ENCODE assay signal across 8 cellular contexts in the genomic region with DNA sequence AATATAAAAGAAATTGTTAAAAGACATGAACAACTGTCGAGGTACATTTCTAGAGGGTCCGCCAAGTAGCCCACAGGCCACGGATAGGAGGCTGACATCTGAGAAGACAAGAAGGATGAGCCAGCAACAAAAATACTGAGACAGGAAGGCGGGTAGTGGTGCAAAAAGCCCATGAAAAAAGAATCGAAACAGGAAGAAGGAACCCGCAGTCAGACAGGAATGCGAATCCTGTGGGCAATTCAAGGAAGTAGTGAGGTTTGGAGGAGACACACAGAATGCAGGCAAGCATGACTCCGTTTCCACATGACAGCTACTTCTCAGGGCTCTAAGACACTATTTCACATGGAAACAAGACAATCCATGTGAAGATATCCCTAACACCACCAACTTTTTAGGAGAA.
DNase-seq lines count a peak whose midpoint lies in the region; ATAC-seq, FAIRE-seq and TF ChIP-seq lines count a peak whose summit lies in the region.

No MANE protein-coding gene starts in this region.

- H3K4me3 Mint-ChIP-seq in natural killer cell treated with Interleukin-12 subunit alpha and Interleukin-12 subunit beta and Interleukin-15 and Interleukin-18, amount 100 ng/mL, for 72 hours = peak overlapping the region; percentile 57

- peaks cover 10 to 19% of the 10 kb centered on the region in 2 donors for H3K4me1 Mint-ChIP-seq in natural killer cell treated with Interleukin-12 subunit alpha and Interleukin-12 subunit beta and Interleukin-15 and Interleukin-18, amount 100 ng/mL, for 72 hours (ENCODE audit: low read depth in 2 of 2)

- H3K79me2 ChIP-seq in mammary epithelial cell (ENCODE audit: insufficient read depth, low read length) = peaks cover 20% of the 10 kb centered on the region

- peak; percentile 90 for FAIRE-seq in GM19239 (lab: Jason Lieb, UNC)

- 95% methylated on average over 8 of the region's 8 CpGs for WGBS in mammary epithelial cell (ENCODE audit: low coverage, missing lambda C conversion rate)
- 62 to 82% methylated on average over 8 of the region's 8 CpGs for WGBS in sigmoid colon, 2 donors

- no peaks in the 10 kb centered on the region for H4K20me1 ChIP-seq in mammary epithelial cell (ENCODE audit: insufficient read depth, low read length)

- peak overlapping the region; percentile 55 for H3K4me2 ChIP-seq in mammary epithelial cell (ENCODE audit: insufficient read depth, low read depth, low read length)

- dilution Hi-C loops in mammary epithelial cell (cut with HindIII; ENCODE audit: low sequenced_read_pairs) = no loop called here

- H2AFZ ChIP-seq in mammary epithelial cell (ENCODE audit: low read depth, low read length) = no peak overlapping the region

- H3K36me3 Mint-ChIP-seq in natural killer cell treated with Interleukin-12 subunit alpha and Interleukin-12 subunit beta and Interleukin-15 and Interleukin-18, amount 100 ng/mL, for 72 hours = no peaks in the 10 kb centered on the region

- peaks cover 5% of the 10 kb centered on the region for H3K9me3 Mint-ChIP-seq in natural killer cell treated with Interleukin-12 subunit alpha and Interleukin-12 subunit beta and Interleukin-15 and Interleukin-18, amount 100 ng/mL, for 72 hours

- H3K9me3 ChIP-seq in mammary epithelial cell (replicated peaks; ENCODE audit: insufficient read depth, low read length) (no peaks in the 10 kb centered on the region), sigmoid colon (no peaks in the 10 kb centered on the region)

- H3K27ac ChIP-seq in mammary epithelial cell (ENCODE audit: insufficient read depth, low read depth, low read length) (peak overlapping the region; percentile 23), sigmoid colon (peak overlapping the region in 2 of 4 donors; percentile 21 to 48)

- no TSS peak for BruUV-seq in mammary epithelial cell (replicated peaks; lab: Mats Ljungman, UMichigan)

- peaks cover 24% of the 10 kb centered on the region for H3K4me1 ChIP-seq in mammary epithelial cell (ENCODE audit: insufficient read depth, low read length)
- H3K4me1 ChIP-seq in sigmoid colon = no peaks in the 10 kb centered on the region

- CTCF ChIA-PET in mammary epithelial cell (lab: Charles Lee; ENCODE audit: low non-redundant PET) = no interaction called here

- no peak for TF ChIP-seq EP300 in sigmoid colon (IDR thresholded peaks at IDR 0.05)

- TF ChIP-seq CTCF in mammary epithelial cell (conservative IDR thresholded peaks at IDR 0.05 in 1 of 2, IDR thresholded peaks at IDR 0.05 in 1 of 2; ENCODE audit: extremely low read depth in 1 of 2, insufficient read depth in 1 of 2, low read depth in 1 of 2, low read length in 2 of 2) = no peak
- no peak for TF ChIP-seq CTCF in sigmoid colon (IDR thresholded peaks at IDR 0.05)

- no peaks in the 10 kb centered on the region for H3K36me3 ChIP-seq in mammary epithelial cell (ENCODE audit: insufficient read depth, low read length)
- H3K36me3 ChIP-seq in sigmoid colon = no peaks in the 10 kb centered on the region

- H3K9ac ChIP-seq in mammary epithelial cell (ENCODE audit: insufficient read depth, low read length) = no peak overlapping the region

- in situ Hi-C loops in mammary epithelial cell (cut with MboI; ENCODE audit: low sequenced_read_pairs in 2 of 2) = no loop called here

- ATAC-seq in HG03457 (IDR thresholded peaks at IDR 0.05; ENCODE audit: unreplicated experiment) = peak; percentile 32
- peak; percentile 28 to 59 for ATAC-seq in natural killer cell treated with Interleukin-12 subunit alpha and Interleukin-12 subunit beta and Interleukin-15 and Interleukin-18, amount 100 ng/mL, for 72 hours
- ATAC-seq in GM18873 (IDR thresholded peaks at IDR 0.05; ENCODE audit: low FRiP score, unreplicated experiment) = no peak
- ATAC-seq in GM18861 (IDR thresholded peaks at IDR 0.05; ENCODE audit: unreplicated experiment) = no peak

- peak overlapping the region; percentile 43 to 89 for H3K27ac Mint-ChIP-seq in natural killer cell treated with Interleukin-12 subunit alpha and Interleukin-12 subunit beta and Interleukin-15 and Interleukin-18, amount 100 ng/mL, for 72 hours

- DNase-seq in GM19239 (ENCODE audit: insufficient read length, low spot score) (peak; percentile 2), mammary epithelial cell (no peak), sigmoid colon (no peak), KG1 (lab: John Stamatoyannopoulos, UW) (no peak)
- DNase-seq in natural killer cell treated with Interleukin-12 subunit alpha and Interleukin-12 subunit beta and Interleukin-15 and Interleukin-18, amount 100 ng/mL, for 72 hours (ENCODE audit: low spot score) = no peak

- no peak overlapping the region for H3K4me3 ChIP-seq in mammary epithelial cell (replicated peaks in 1 of 3; ENCODE audit: insufficient read depth in 1 of 3, low read depth in 2 of 3, low read length in 3 of 3)
- no peak overlapping the region for H3K4me3 ChIP-seq in sigmoid colon

- no peaks in the 10 kb centered on the region for H3K27me3 ChIP-seq in mammary epithelial cell (ENCODE audit: insufficient read depth, low read length)
- H3K27me3 ChIP-seq in sigmoid colon = no peaks in the 10 kb centered on the region

- peaks cover 11 to 17% of the 10 kb centered on the region in 2 donors for H3K27me3 Mint-ChIP-seq in natural killer cell treated with Interleukin-12 subunit alpha and Interleukin-12 subunit beta and Interleukin-15 and Interleukin-18, amount 100 ng/mL, for 72 hours

- intact Hi-C loops in mammary epithelial cell (cut with micrococcal nuclease) (no loop called here), sigmoid colon (cut with DNase I) (no loop called here)

- TF ChIP-seq POLR2A in sigmoid colon (IDR thresholded peaks at IDR 0.05) = no peak

Comparison
In these comparisons a context has a peak if more than half of its experiments do, and no peak if none do; other contexts are left out.
1. ATAC-seq: peak in HG03457 (single experiment) and natural killer cell treated with Interleukin-12 subunit alpha and Interleukin-12 subunit beta and Interleukin-15 and Interleukin-18, amount 100 ng/mL, for 72 hours (2 of 2); none in GM18873 (single experiment) and GM18861 (single experiment).